ENCODE assay signal across 8 cellular contexts in the genomic region with DNA sequence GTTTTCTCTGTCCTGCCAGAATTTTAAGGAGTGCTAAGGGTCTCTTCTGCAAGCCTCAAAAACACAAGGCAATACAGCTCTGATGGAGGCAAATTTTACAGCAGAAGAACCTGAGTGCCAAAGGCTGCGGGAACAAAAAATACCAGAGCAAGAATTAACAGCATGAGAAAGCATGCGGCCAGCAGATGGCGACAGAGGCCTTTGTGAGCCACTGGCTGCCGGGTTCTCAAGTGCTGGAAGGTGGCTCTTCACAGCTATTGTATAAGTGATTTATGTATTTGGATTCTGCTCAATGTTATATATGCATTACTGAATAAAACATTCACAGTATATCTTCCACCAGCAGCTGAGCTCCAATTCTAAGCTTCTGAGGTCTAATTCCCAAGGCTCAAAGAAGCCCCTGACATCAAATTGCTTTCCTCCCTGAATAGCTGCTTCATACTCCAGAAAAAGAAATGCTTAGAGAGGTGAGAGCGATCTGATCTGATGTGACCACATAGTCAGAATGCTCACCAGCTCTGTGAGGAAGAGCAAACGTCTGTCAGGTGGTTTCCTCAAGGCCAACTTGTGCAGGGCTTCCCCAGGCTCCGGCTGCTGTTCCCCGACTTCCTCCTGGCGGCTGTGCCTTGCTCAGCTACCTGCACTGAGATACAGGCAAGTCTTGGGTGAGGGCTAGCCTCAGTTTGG.
DNase-seq lines count a peak whose midpoint lies in the region; ATAC-seq lines count a peak whose summit lies in the region.

No MANE protein-coding gene starts in this region.

- no peaks in the 10 kb centered on the region for H3K4me1 Mint-ChIP-seq in effector memory CD8-positive, alpha-beta T cell (ENCODE audit: low read depth in 2 of 2)

- peak; percentile 74 for ATAC-seq in effector memory CD8-positive, alpha-beta T cell (replicated peaks)
- ATAC-seq in HG03135 (IDR thresholded peaks at IDR 0.05; ENCODE audit: unreplicated experiment) = no peak

- no peak overlapping the region for H3K27ac Mint-ChIP-seq in effector memory CD8-positive, alpha-beta T cell

- no peak overlapping the region for H3K4me3 Mint-ChIP-seq in effector memory CD8-positive, alpha-beta T cell

- no peaks in the 10 kb centered on the region for H3K9me3 Mint-ChIP-seq in effector memory CD8-positive, alpha-beta T cell

- DNase-seq in GM04503 (ENCODE audit: low read depth) (peak; percentile 30), HUDEP-2 (lab: John Stamatoyannopoulos, UW; ENCODE audit: unreplicated experiment in 76 of 76) (peak in 70 of 76 experiments; percentile 17 to 91 (median 71)), NOMO-1 (lab: John Stamatoyannopoulos, UW; ENCODE audit: unreplicated experiment in 2 of 2) (peak; percentile 50 to 84), middle frontal gyrus (ENCODE audit: extremely low spot score, low spot score) (peak; percentile 87)
- peak; percentile 92 for DNase-seq in activated CD8-positive, alpha-beta memory T cell treated with anti-CD3 and anti-CD28 coated beads for 24 hours
- peak; percentile 76 to 84 (median 80) for DNase-seq in effector memory CD8-positive, alpha-beta T cell
- DNase-seq in stimulated activated CD8-positive, alpha-beta memory T cell treated with anti-CD3 and anti-CD28 coated beads, Interleukin-2, amount 100 ng/mL, for 48 hours (ENCODE audit: low read depth in 2 of 2) = peak; percentile 68 to 74

- peaks cover 3% of the 10 kb centered on the region for H3K36me3 Mint-ChIP-seq in effector memory CD8-positive, alpha-beta T cell (ENCODE audit: insufficient read depth)

- no peaks in the 10 kb centered on the region for H3K27me3 Mint-ChIP-seq in effector memory CD8-positive, alpha-beta T cell

Comparison
In these comparisons a context has a peak if more than half of its experiments do, and no peak if none do; other contexts are left out.
1. DNase-seq: peak in every context shown above with its lines; median percentile 92 in activated CD8-positive, alpha-beta memory T cell treated with anti-CD3 and anti-CD28 coated beads for 24 hours; 87 in middle frontal gyrus; 80 in effector memory CD8-positive, alpha-beta T cell; 71 in HUDEP-2; 71 in stimulated activated CD8-positive, alpha-beta memory T cell treated with anti-CD3 and anti-CD28 coated beads, Interleukin-2, amount 100 ng/mL, for 48 hours; 67 in NOMO-1; 30 in GM04503.